ENCODE assay signal across 8 cellular contexts in genomic region chr12:125185740-125186470, GRCh38. TPM values are rescaled to one million over a fixed set of nuclear protein-coding genes. Genes with fewer than 3 reads are reported as not detected.
DNase-seq lines count a peak whose midpoint lies in the region; ATAC-seq and TF ChIP-seq lines count a peak whose summit lies in the region.

Gene TMEM132B (plus strand): TSS chr12:125186386.

- H3K4me3 Mint-ChIP-seq in activated CD4-positive, alpha-beta T cell treated with anti-CD3 and anti-CD28 coated beads for 36 hours = no peak within 1 kb of the TSS

- H3K36me3 Mint-ChIP-seq in activated CD4-positive, alpha-beta T cell treated with anti-CD3 and anti-CD28 coated beads for 36 hours (ENCODE audit: low read depth) = no peaks in the 10 kb centered on the region

- no peaks in the 10 kb centered on the region for H3K36me3 ChIP-seq in DOHH2 (ENCODE audit: control insufficient read depth, low read length)

- peaks cover 5% of the 10 kb centered on the region; the same call in 1 of the 2 replicates for H3F3A ChIP-seq in DOHH2 (ENCODE audit: control insufficient read depth, insufficient read depth)

- peak within 1 kb of the TSS; percentile 58 for H3K4me3 ChIP-seq in DOHH2 (ENCODE audit: low read length)
- peak within 1 kb of the TSS; percentile 22 for H3K4me3 ChIP-seq in epithelial cell of esophagus (ENCODE audit: low read length)

- peaks cover 24% of the 10 kb centered on the region for H3K4me1 ChIP-seq in DOHH2 (ENCODE audit: control insufficient read depth, low read length)

- CTCF ChIA-PET in activated CD4-positive, alpha-beta T cell treated with anti-CD3 and anti-CD28 coated beads for 36 hours (lab: Charles Lee) = interaction anchor here (0.7 kb wide), 1 partner anchor 102 kb away, joined by 3 read pairs; no protein-coding TSS in a partner anchor

- H3K4me1 Mint-ChIP-seq in activated CD4-positive, alpha-beta T cell treated with anti-CD3 and anti-CD28 coated beads for 36 hours = peaks cover 6% of the 10 kb centered on the region

- POLR2A ChIA-PET in activated CD4-positive, alpha-beta T cell treated with anti-CD3 and anti-CD28 coated beads for 36 hours (lab: Charles Lee) = no interaction called here

- ATAC-seq in activated CD4-positive, alpha-beta T cell treated with anti-CD3 and anti-CD28 coated beads for 36 hours = peak; percentile 81
- ATAC-seq in GM21737 (IDR thresholded peaks at IDR 0.05; ENCODE audit: unreplicated experiment) = no peak

- H3K9me2 ChIP-seq in DOHH2 (replicated peaks; ENCODE audit: control insufficient read depth, low read length) = no peaks in the 10 kb centered on the region

- intact Hi-C loops in activated CD4-positive, alpha-beta T cell treated with anti-CD3 and anti-CD28 coated beads for 36 hours (cut with DNase I, micrococcal nuclease) = loop anchor here (10.0 kb wide), 3 partner anchors 281 to 1689 kb away; no protein-coding TSS in a partner anchor

- H3K27me3 ChIP-seq in DOHH2 (ENCODE audit: control insufficient read depth, low read length) = peaks cover 51% of the 10 kb centered on the region

- H3K27me3 Mint-ChIP-seq in activated CD4-positive, alpha-beta T cell treated with anti-CD3 and anti-CD28 coated beads for 36 hours = peaks cover 63% of the 10 kb centered on the region

- H3K27ac ChIP-seq in DOHH2 (ENCODE audit: low read depth, low read length) = no peak within 1 kb of the TSS

- H3K9me3 Mint-ChIP-seq in activated CD4-positive, alpha-beta T cell treated with anti-CD3 and anti-CD28 coated beads for 36 hours (ENCODE audit: low read depth) = no peaks in the 10 kb centered on the region

- TF ChIP-seq CTCF in DOHH2 (IDR thresholded peaks at IDR 0.05; ENCODE audit: low read depth, low read length, poor library complexity, severe bottlenecking) (peak; percentile 40), epithelial cell of esophagus (IDR thresholded peaks at IDR 0.05; ENCODE audit: insufficient read depth, low read depth, low read length, missing control alignments) (no peak)

- H3K4me2 ChIP-seq in DOHH2 (ENCODE audit: low read length) = peak within 1 kb of the TSS; percentile 62

- DNase-seq in GOT3 (lab: John Stamatoyannopoulos, UW) (peak; percentile 37), NCI-H1694 (lab: John Stamatoyannopoulos, UW) (peak; percentile 47), epithelial cell of esophagus (ENCODE audit: low read depth) (peak; percentile 78), midbrain (lab: John Stamatoyannopoulos, UW) (peak; percentile 78), superior temporal gyrus (ENCODE audit: extremely low spot score) (peak; percentile 57)
- DNase-seq in activated CD4-positive, alpha-beta T cell treated with anti-CD3 and anti-CD28 coated beads for 36 hours = peak; percentile 75

- no peaks in the 10 kb centered on the region for H3K9me3 ChIP-seq in DOHH2 (ENCODE audit: control insufficient read depth, insufficient read depth, low read length)

- no peaks in the 10 kb centered on the region for H4K20me1 ChIP-seq in DOHH2 (ENCODE audit: control insufficient read depth, insufficient read depth, low read depth, low read length)

- H3K79me2 ChIP-seq in DOHH2 (ENCODE audit: control insufficient read depth, low read length) = no peaks in the 10 kb centered on the region

- H3K27ac Mint-ChIP-seq in activated CD4-positive, alpha-beta T cell treated with anti-CD3 and anti-CD28 coated beads for 36 hours = no peak within 1 kb of the TSS

RNA-seq across cellular contexts. Expression of gene TMEM132B, which starts in this region (rescaled TPM):
- not detected for total RNA-seq in activated CD4-positive, alpha-beta T cell treated with anti-CD3 and anti-CD28 coated beads for 36 hours

Comparison
In these comparisons a context has a peak if more than half of its experiments do, and no peak if none do; other contexts are left out.
1. Peak in DNase-seq and ATAC-seq in activated CD4-positive, alpha-beta T cell treated with anti-CD3 and anti-CD28 coated beads for 36 hours; RNA of the gene not detected or under 1 TPM.